In genomic region chr15:81339851-81340250, GRCh38 we compare ENCODE assay signal across 2 cellular contexts.
TF ChIP-seq lines count a peak whose summit lies in the region.

No MANE protein-coding gene starts in this region.

TF ChIP-seq in IMR-90, 13 proteins besides CTCF, POLR2A, EP300 and RAD21:
- no peak for TF ChIP-seq BHLHE40 (IDR thresholded peaks at IDR 0.05; ENCODE audit: low read depth, low read length)
- no peak for TF ChIP-seq CHD1 (IDR thresholded peaks at IDR 0.05; ENCODE audit: low read depth, low read length)
- TF ChIP-seq FOS (IDR thresholded peaks at IDR 0.05; ENCODE audit: low read depth, low read length): no peak
- no peak for TF ChIP-seq MAFK (IDR thresholded peaks at IDR 0.05; ENCODE audit: low read depth, low read length)
- TF ChIP-seq MAZ (IDR thresholded peaks at IDR 0.05; ENCODE audit: borderline replicate concordance, low read depth, low read length): no peak
- TF ChIP-seq SMC3 (IDR thresholded peaks at IDR 0.05; ENCODE audit: low read depth, low read length): no peak
- TF ChIP-seq, protein P1, sequence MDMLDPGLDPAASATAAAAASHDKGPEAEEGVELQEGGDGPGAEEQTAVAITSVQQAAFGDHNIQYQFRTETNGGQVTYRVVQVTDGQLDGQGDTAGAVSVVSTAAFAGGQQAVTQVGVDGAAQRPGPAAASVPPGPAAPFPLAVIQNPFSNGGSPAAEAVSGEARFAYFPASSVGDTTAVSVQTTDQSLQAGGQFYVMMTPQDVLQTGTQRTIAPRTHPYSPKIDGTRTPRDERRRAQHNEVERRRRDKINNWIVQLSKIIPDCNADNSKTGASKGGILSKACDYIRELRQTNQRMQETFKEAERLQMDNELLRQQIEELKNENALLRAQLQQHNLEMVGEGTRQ (IDR thresholded peaks at IDR 0.05; ENCODE audit: low read depth, low read length): no peak
- no peak for TF ChIP-seq NFE2L2 (IDR thresholded peaks at IDR 0.05; ENCODE audit: low read depth, low read length)
- no peak for TF ChIP-seq RCOR1 (IDR thresholded peaks at IDR 0.05; ENCODE audit: insufficient replicate concordance, low read length)
- TF ChIP-seq MXI1 (IDR thresholded peaks at IDR 0.05; ENCODE audit: borderline replicate concordance, low read depth, low read length): no peak
- TF ChIP-seq CEBPB (IDR thresholded peaks at IDR 0.05; ENCODE audit: low read depth, low read length): no peak
- no peak for TF ChIP-seq ELK1 (IDR thresholded peaks at IDR 0.05; ENCODE audit: borderline replicate concordance, low read depth, low read length)
- no peak for TF ChIP-seq RFX5 (IDR thresholded peaks at IDR 0.05; ENCODE audit: low read depth, low read length)
TF ChIP-seq in IMR-90: peak in this region for 0.

TF ChIP-seq in SK-N-SH, 30 proteins besides CTCF, POLR2A, EP300 and RAD21:
- TF ChIP-seq FOXJ3 (CRISPR knock-in tag; IDR thresholded peaks at IDR 0.05) (no peak), MEF2A (IDR thresholded peaks at IDR 0.05; ENCODE audit: borderline replicate concordance, low read depth) (no peak), POLR2AphosphoS5 (IDR thresholded peaks at IDR 0.05; ENCODE audit: low read depth, low read length) (no peak), FOXM1 (IDR thresholded peaks at IDR 0.05; ENCODE audit: low read depth) (no peak), CHD2 (IDR thresholded peaks at IDR 0.05; ENCODE audit: low read length, partially characterized antibody) (no peak), NRF1 (IDR thresholded peaks at IDR 0.05; ENCODE audit: low read depth, low read length) (no peak), TCF12 (IDR thresholded peaks at IDR 0.05) (no peak), TAF1 (IDR thresholded peaks at IDR 0.05; ENCODE audit: borderline replicate concordance, low read depth, low read length) (no peak), GABPA (IDR thresholded peaks at IDR 0.05; ENCODE audit: low read depth) (no peak), MXI1 (IDR thresholded peaks at IDR 0.05; ENCODE audit: low read depth, low read length) (no peak), YY1 (IDR thresholded peaks at IDR 0.05; ENCODE audit: low read depth) (no peak), SMC3 (IDR thresholded peaks at IDR 0.05; ENCODE audit: low read depth, low read length) (no peak), EZH2phosphoT487 (IDR thresholded peaks at IDR 0.05; ENCODE audit: borderline replicate concordance, low read depth) (no peak), RFX5 (IDR thresholded peaks at IDR 0.05; ENCODE audit: low read length) (no peak), FOSL2 (IDR thresholded peaks at IDR 0.05; ENCODE audit: borderline replicate concordance, low read depth) (no peak), NFIC (IDR thresholded peaks at IDR 0.05; ENCODE audit: borderline replicate concordance) (no peak)
- TF ChIP-seq, protein P2, sequence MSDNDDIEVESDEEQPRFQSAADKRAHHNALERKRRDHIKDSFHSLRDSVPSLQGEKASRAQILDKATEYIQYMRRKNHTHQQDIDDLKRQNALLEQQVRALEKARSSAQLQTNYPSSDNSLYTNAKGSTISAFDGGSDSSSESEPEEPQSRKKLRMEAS (IDR thresholded peaks at IDR 0.05; ENCODE audit: low read depth): no peak
- TF ChIP-seq, protein P3, sequence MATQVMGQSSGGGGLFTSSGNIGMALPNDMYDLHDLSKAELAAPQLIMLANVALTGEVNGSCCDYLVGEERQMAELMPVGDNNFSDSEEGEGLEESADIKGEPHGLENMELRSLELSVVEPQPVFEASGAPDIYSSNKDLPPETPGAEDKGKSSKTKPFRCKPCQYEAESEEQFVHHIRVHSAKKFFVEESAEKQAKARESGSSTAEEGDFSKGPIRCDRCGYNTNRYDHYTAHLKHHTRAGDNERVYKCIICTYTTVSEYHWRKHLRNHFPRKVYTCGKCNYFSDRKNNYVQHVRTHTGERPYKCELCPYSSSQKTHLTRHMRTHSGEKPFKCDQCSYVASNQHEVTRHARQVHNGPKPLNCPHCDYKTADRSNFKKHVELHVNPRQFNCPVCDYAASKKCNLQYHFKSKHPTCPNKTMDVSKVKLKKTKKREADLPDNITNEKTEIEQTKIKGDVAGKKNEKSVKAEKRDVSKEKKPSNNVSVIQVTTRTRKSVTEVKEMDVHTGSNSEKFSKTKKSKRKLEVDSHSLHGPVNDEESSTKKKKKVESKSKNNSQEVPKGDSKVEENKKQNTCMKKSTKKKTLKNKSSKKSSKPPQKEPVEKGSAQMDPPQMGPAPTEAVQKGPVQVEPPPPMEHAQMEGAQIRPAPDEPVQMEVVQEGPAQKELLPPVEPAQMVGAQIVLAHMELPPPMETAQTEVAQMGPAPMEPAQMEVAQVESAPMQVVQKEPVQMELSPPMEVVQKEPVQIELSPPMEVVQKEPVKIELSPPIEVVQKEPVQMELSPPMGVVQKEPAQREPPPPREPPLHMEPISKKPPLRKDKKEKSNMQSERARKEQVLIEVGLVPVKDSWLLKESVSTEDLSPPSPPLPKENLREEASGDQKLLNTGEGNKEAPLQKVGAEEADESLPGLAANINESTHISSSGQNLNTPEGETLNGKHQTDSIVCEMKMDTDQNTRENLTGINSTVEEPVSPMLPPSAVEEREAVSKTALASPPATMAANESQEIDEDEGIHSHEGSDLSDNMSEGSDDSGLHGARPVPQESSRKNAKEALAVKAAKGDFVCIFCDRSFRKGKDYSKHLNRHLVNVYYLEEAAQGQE (IDR thresholded peaks at IDR 0.05; ENCODE audit: low read depth, low read length): no peak
